In the genomic region with DNA sequence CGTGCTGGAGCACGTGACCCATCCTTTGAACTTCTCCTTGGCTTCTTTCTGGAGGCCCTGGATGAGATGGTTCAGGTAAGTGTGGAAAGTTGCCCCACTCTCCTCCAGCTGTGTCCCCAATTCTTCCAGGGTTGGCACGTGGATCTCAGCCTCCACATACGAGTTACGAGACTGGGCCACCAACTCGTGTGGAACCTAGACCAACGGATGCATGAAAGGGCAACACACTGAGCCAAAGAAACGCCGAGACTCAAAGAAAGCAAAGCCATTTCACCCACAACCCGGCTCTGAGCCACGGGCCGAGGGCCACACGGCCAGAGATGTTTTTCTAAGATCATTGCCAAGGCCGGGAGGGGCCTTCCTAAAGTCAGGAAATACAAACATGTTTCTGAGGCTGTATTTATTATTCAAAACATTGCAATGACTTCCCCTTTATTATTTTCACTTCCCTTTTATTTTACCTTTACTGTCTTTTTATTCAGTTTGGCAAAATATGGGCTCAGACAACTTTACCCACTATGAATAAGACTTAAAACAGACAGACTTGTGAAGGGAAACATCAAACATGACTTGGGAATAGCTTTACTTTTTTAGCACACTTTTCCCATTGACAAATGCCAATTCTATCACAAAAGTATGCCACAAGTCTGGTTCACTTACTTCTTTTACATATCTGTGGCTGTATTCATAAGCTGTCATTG, we compare ENCODE assay signal across 9 cellular contexts.
DNase-seq lines count a peak whose midpoint lies in the region; ATAC-seq, FAIRE-seq and TF ChIP-seq lines count a peak whose summit lies in the region.
"Had no signal": no experiment of that assay in that cellular context is flagged by ENCODE, and none has a peak within 500 bp of the region (broad histone marks: within the 10 kb centered on the region; RNA-seq: fewer than 3 reads in every experiment).

No MANE protein-coding gene starts in this region.

- no peaks in the 10 kb centered on the region for H3K9me3 ChIP-seq in pancreas
- H3K9me3 ChIP-seq in small intestine (ENCODE audit: control insufficient read depth, low read depth): no peaks in the 10 kb centered on the region

- peaks cover 0 to 77% (median 24%) of the 10 kb centered on the region in 3 donors for H3K36me3 ChIP-seq in pancreas
- H3K36me3 ChIP-seq in small intestine (ENCODE audit: control insufficient read depth in 2 of 2, insufficient read depth in 2 of 2, low read length in 2 of 2): peaks cover 0 to 3% of the 10 kb centered on the region in 2 donors

- WGBS in pancreas, 2 donors: 76 to 83% methylated on average over 14 of the region's 14 CpGs
- WGBS in small intestine, 3 donors: 57 to 88% (median 82%) methylated on average over 14 of the region's 14 CpGs

- DNase-seq in dermis blood vessel endothelial cell: peak; percentile 49
- DNase-seq in pancreas: no peak
- DNase-seq in D341Med (ENCODE audit: low spot score): no peak
- DNase-seq in central memory CD4-positive, alpha-beta T cell: no peak
- DNase-seq in activated T-cell treated with anti-CD3 and anti-CD28 coated beads for 4 hours: no peak
- DNase-seq in small intestine: no peak

- ATAC-seq in HG02759 (IDR thresholded peaks at IDR 0.05; ENCODE audit: unreplicated experiment) (peak; percentile 48), pancreas (peak in 3 of 4 donors; percentile 9 to 58 (median 38))

- no peak for TF ChIP-seq CTCF in GM12875 (IDR thresholded peaks at IDR 0.05; ENCODE audit: borderline replicate concordance, insufficient read depth, low read depth, low read length)
- no peak for TF ChIP-seq CTCF in pancreas (IDR thresholded peaks at IDR 0.05)

- intact Hi-C loops in pancreas (cut with DNase I): no loop called here

- no peak overlapping the region for H3K27ac ChIP-seq in pancreas
- peak overlapping the region in 1 of 2 donors; percentile 13 for H3K27ac ChIP-seq in small intestine (ENCODE audit: low read depth in 1 of 2, low read length in 1 of 2)
- H3K27ac ChIP-seq: KMS-11 had no signal

- no peaks in the 10 kb centered on the region for H3K4me1 ChIP-seq in pancreas
- H3K4me1 ChIP-seq in small intestine (ENCODE audit: control insufficient read depth in 2 of 2, insufficient read depth in 1 of 2, low read depth in 1 of 2, low read length in 1 of 2): peaks cover 0 to 13% of the 10 kb centered on the region in 2 donors

- H3K4me3 ChIP-seq in GM12875 (ENCODE audit: low read depth, low read length): peak overlapping the region; percentile 12
- no peak overlapping the region for H3K4me3 ChIP-seq in pancreas
- no peak overlapping the region for H3K4me3 ChIP-seq in small intestine (ENCODE audit: low read depth in 1 of 2, low read length in 2 of 2)

- FAIRE-seq in pancreas (lab: Jason Lieb, UNC) (no peak), small intestine (lab: Jason Lieb, UNC) (no peak)

- H3K27me3 ChIP-seq in pancreas (no peaks in the 10 kb centered on the region), small intestine (ENCODE audit: control insufficient read depth in 2 of 2, insufficient read depth in 2 of 2, low read length in 2 of 2) (no peaks in the 10 kb centered on the region)
